In the genomic region with DNA sequence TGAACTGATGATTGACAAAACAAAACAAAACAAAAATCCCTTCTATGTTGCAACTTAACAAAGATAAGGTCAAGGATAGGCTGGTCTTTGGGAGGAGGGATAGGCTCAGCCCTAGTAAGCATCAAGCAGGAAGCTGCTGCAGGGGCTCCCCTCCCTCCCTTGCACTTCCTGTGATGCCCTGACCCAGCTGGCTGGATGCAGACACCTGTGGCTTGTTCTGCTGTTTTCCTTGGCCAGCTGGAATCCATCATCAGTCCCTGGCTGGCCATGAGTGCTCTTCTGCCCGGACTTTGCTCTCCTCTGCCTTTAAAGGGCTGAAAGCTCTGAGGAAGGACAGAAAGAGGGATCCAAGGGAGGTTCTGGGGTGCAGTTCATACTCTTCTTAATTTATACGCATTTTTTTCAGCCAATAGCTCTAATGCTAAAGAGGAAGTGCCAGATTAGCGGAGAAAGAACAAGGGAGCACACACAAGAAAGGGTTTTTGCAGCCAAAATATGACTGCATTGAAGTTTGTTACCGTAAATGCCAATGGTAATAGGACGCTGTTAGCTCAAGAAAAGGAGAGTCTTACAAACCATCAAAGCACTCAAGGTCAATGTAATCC, we compare ENCODE assay signal across 1 cellular context.
TF ChIP-seq lines count a peak whose summit lies in the region.

No MANE protein-coding gene starts in this region.

TF ChIP-seq in WTC11, 78 proteins besides CTCF, POLR2A, EP300 and RAD21 (continued from another document):
- TF ChIP-seq, protein P1, sequence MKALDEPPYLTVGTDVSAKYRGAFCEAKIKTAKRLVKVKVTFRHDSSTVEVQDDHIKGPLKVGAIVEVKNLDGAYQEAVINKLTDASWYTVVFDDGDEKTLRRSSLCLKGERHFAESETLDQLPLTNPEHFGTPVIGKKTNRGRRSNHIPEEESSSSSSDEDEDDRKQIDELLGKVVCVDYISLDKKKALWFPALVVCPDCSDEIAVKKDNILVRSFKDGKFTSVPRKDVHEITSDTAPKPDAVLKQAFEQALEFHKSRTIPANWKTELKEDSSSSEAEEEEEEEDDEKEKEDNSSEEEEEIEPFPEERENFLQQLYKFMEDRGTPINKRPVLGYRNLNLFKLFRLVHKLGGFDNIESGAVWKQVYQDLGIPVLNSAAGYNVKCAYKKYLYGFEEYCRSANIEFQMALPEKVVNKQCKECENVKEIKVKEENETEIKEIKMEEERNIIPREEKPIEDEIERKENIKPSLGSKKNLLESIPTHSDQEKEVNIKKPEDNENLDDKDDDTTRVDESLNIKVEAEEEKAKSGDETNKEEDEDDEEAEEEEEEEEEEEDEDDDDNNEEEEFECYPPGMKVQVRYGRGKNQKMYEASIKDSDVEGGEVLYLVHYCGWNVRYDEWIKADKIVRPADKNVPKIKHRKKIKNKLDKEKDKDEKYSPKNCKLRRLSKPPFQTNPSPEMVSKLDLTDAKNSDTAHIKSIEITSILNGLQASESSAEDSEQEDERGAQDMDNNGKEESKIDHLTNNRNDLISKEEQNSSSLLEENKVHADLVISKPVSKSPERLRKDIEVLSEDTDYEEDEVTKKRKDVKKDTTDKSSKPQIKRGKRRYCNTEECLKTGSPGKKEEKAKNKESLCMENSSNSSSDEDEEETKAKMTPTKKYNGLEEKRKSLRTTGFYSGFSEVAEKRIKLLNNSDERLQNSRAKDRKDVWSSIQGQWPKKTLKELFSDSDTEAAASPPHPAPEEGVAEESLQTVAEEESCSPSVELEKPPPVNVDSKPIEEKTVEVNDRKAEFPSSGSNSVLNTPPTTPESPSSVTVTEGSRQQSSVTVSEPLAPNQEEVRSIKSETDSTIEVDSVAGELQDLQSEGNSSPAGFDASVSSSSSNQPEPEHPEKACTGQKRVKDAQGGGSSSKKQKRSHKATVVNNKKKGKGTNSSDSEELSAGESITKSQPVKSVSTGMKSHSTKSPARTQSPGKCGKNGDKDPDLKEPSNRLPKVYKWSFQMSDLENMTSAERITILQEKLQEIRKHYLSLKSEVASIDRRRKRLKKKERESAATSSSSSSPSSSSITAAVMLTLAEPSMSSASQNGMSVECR (CRISPR knock-in tag; IDR thresholded peaks at IDR 0.05; ENCODE audit: borderline replicate concordance) = no peak
- TF ChIP-seq SMAD4 (CRISPR knock-in tag; IDR thresholded peaks at IDR 0.05) (no peak), CBFB (CRISPR knock-in tag; IDR thresholded peaks at IDR 0.05; ENCODE audit: low read depth) (no peak), GRHL2 (CRISPR knock-in tag; IDR thresholded peaks at IDR 0.05; ENCODE audit: insufficient replicate concordance, severe bottlenecking) (no peak), SOX15 (CRISPR knock-in tag; IDR thresholded peaks at IDR 0.05) (no peak), JUN (CRISPR knock-in tag; IDR thresholded peaks at IDR 0.05) (no peak), RELA (CRISPR knock-in tag; IDR thresholded peaks at IDR 0.05; ENCODE audit: borderline replicate concordance) (no peak), ZNF263 (CRISPR knock-in tag; IDR thresholded peaks at IDR 0.05; ENCODE audit: low read depth) (no peak)
- TF ChIP-seq, protein P2, sequence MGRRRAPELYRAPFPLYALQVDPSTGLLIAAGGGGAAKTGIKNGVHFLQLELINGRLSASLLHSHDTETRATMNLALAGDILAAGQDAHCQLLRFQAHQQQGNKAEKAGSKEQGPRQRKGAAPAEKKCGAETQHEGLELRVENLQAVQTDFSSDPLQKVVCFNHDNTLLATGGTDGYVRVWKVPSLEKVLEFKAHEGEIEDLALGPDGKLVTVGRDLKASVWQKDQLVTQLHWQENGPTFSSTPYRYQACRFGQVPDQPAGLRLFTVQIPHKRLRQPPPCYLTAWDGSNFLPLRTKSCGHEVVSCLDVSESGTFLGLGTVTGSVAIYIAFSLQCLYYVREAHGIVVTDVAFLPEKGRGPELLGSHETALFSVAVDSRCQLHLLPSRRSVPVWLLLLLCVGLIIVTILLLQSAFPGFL (CRISPR knock-in tag; IDR thresholded peaks at IDR 0.05; ENCODE audit: borderline replicate concordance) = no peak
- TF ChIP-seq, protein P3, sequence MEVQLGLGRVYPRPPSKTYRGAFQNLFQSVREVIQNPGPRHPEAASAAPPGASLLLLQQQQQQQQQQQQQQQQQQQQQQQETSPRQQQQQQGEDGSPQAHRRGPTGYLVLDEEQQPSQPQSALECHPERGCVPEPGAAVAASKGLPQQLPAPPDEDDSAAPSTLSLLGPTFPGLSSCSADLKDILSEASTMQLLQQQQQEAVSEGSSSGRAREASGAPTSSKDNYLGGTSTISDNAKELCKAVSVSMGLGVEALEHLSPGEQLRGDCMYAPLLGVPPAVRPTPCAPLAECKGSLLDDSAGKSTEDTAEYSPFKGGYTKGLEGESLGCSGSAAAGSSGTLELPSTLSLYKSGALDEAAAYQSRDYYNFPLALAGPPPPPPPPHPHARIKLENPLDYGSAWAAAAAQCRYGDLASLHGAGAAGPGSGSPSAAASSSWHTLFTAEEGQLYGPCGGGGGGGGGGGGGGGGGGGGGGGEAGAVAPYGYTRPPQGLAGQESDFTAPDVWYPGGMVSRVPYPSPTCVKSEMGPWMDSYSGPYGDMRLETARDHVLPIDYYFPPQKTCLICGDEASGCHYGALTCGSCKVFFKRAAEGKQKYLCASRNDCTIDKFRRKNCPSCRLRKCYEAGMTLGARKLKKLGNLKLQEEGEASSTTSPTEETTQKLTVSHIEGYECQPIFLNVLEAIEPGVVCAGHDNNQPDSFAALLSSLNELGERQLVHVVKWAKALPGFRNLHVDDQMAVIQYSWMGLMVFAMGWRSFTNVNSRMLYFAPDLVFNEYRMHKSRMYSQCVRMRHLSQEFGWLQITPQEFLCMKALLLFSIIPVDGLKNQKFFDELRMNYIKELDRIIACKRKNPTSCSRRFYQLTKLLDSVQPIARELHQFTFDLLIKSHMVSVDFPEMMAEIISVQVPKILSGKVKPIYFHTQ (CRISPR knock-in tag; IDR thresholded peaks at IDR 0.05) = no peak
- TF ChIP-seq, protein P4, sequence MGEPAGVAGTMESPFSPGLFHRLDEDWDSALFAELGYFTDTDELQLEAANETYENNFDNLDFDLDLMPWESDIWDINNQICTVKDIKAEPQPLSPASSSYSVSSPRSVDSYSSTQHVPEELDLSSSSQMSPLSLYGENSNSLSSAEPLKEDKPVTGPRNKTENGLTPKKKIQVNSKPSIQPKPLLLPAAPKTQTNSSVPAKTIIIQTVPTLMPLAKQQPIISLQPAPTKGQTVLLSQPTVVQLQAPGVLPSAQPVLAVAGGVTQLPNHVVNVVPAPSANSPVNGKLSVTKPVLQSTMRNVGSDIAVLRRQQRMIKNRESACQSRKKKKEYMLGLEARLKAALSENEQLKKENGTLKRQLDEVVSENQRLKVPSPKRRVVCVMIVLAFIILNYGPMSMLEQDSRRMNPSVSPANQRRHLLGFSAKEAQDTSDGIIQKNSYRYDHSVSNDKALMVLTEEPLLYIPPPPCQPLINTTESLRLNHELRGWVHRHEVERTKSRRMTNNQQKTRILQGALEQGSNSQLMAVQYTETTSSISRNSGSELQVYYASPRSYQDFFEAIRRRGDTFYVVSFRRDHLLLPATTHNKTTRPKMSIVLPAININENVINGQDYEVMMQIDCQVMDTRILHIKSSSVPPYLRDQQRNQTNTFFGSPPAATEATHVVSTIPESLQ (CRISPR knock-in tag; IDR thresholded peaks at IDR 0.05) = no peak
